ENCODE assay signal across 27 cellular contexts in the genomic region with DNA sequence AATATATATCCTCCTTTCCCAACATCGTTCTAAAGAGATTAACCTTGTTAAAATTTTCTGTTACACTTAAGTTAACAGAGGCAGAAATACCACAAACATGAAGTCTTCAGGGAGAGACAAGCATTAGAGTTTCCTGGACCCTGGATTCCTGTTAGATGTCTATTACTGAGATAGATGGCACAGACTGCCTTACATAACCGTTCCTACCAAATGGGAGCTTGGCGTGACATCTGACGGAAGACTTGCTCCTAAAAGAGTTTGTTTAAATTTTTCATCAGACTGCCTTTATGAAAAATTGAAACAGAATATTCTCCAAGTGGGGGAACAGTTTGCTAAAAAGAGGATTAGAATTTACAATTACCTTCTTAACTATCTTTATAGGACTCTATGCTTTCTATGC. TPM values are rescaled to one million over a fixed set of nuclear protein-coding genes. Genes with fewer than 3 reads are reported as not detected.
DNase-seq lines count a peak whose midpoint lies in the region; ATAC-seq, FAIRE-seq and TF ChIP-seq lines count a peak whose summit lies in the region.
"Had no signal": no experiment of that assay in that cellular context is flagged by ENCODE, and none has a peak within 500 bp of the region (broad histone marks: within the 10 kb centered on the region; RNA-seq: fewer than 3 reads in every experiment).

No MANE protein-coding gene starts in this region.

- peak; percentile 75 for DNase-seq in Ammon's horn (ENCODE audit: low spot score)
- DNase-seq in astrocyte (ENCODE audit: low read depth): no peak
- DNase-seq in retina: peak; percentile 32
- no peak for DNase-seq in middle frontal gyrus (ENCODE audit: extremely low spot score, low spot score)
- DNase-seq in posterior vena cava (ENCODE audit: low spot score): no peak
- DNase-seq in DMS53 (lab: John Stamatoyannopoulos, UW): no peak
- DNase-seq: ACHN; activated CD4-positive, alpha-beta T cell treated with anti-CD3 and anti-CD28 coated beads, Interleukin-2, amount 10 ng/mL, durations not matched to agents 24 days and 14 days; effector memory CD8-positive, alpha-beta T cell; H9; IMR-90; mucosa of descending colon; NCI-H1105; NCI-H526 had no signal

- peaks cover 6% of the 10 kb centered on the region for H3K4me1 Mint-ChIP-seq in astrocyte (ENCODE audit: low read depth, unreplicated experiment)
- H3K4me1 Mint-ChIP-seq: activated CD4-positive, alpha-beta T cell treated with anti-CD3 and anti-CD28 coated beads, Interleukin-2, amount 10 ng/mL, durations not matched to agents 24 days and 14 days had no signal

- H2AFZ ChIP-seq in astrocyte (ENCODE audit: low read depth, low read length): peak overlapping the region; percentile 31

- H3K27me3 ChIP-seq in astrocyte (ENCODE audit: insufficient read depth, low read length): no peaks in the 10 kb centered on the region
- H3K27me3 ChIP-seq: neutrophil, right atrium auricular region had no signal

- no peaks in the 10 kb centered on the region for H4K20me1 ChIP-seq in astrocyte (ENCODE audit: insufficient read depth, low read length)

- no peak for TF ChIP-seq CTCF in astrocyte (IDR thresholded peaks at IDR 0.05; ENCODE audit: insufficient read depth, low read depth, low read length)

- H3K36me3 ChIP-seq in astrocyte (ENCODE audit: insufficient read depth, low read length): no peaks in the 10 kb centered on the region
- H3K36me3 ChIP-seq: neutrophil, right atrium auricular region had no signal

- H3K27ac ChIP-seq in astrocyte (ENCODE audit: low read depth, low read length): no peak overlapping the region
- H3K27ac ChIP-seq: C4-2B, neutrophil, right atrium auricular region, RWPE1, SK-N-MC had no signal

- ATAC-seq in GM18868 (IDR thresholded peaks at IDR 0.05; ENCODE audit: unreplicated experiment): no peak
- ATAC-seq: activated T-helper 17 cell treated with anti-CD3 and anti-CD28 coated beads, Interleukin-2, amount 50 U/mL, for 72 hours; effector memory CD8-positive, alpha-beta T cell; left lobe of liver; mucosa of descending colon had no signal

- peaks cover 13% of the 10 kb centered on the region for H3K4me1 ChIP-seq in astrocyte (ENCODE audit: insufficient read depth, low read length)
- H3K4me1 ChIP-seq: right atrium auricular region had no signal

- H3K4me2 ChIP-seq in astrocyte (ENCODE audit: low read length): peak overlapping the region; percentile 30

- H3K79me2 ChIP-seq in astrocyte (ENCODE audit: insufficient read depth, low read length): no peaks in the 10 kb centered on the region

- H3K36me3 Mint-ChIP-seq in astrocyte (ENCODE audit: low read depth, unreplicated experiment): no peaks in the 10 kb centered on the region
- H3K36me3 Mint-ChIP-seq: activated naive CD8-positive, alpha-beta T cell had no signal

- H3K27ac Mint-ChIP-seq in astrocyte (ENCODE audit: unreplicated experiment): no peak overlapping the region
- H3K27ac Mint-ChIP-seq: activated CD4-positive, alpha-beta T cell treated with anti-CD3 and anti-CD28 coated beads, Interleukin-2, amount 10 ng/mL, durations not matched to agents 24 days and 14 days; activated naive CD8-positive, alpha-beta T cell; activated T-helper 17 cell treated with anti-CD3 and anti-CD28 coated beads, Interleukin-2, amount 50 U/mL, for 72 hours; effector memory CD8-positive, alpha-beta T cell; stimulated activated naive CD8-positive, alpha-beta T cell treated with anti-CD3 and anti-CD28 coated beads, Interleukin-15, Interleukin-2, amounts not matched to agents 100 ng/mL and 50 ng/mL, for 24 hours had no signal

- no peaks in the 10 kb centered on the region for H3K9me3 ChIP-seq in astrocyte (ENCODE audit: insufficient read depth, low read depth, low read length)
- H3K9me3 ChIP-seq: mucosa of descending colon, neutrophil, right atrium auricular region had no signal

- H3K9me3 Mint-ChIP-seq in astrocyte (ENCODE audit: unreplicated experiment): no peaks in the 10 kb centered on the region
- H3K9me3 Mint-ChIP-seq: activated CD4-positive, alpha-beta T cell treated with anti-CD3 and anti-CD28 coated beads, Interleukin-2, amount 10 ng/mL, durations not matched to agents 24 days and 14 days; activated T-helper 17 cell treated with anti-CD3 and anti-CD28 coated beads, Interleukin-2, amount 50 U/mL, for 72 hours; effector memory CD8-positive, alpha-beta T cell; H9; stimulated activated naive CD8-positive, alpha-beta T cell treated with anti-CD3 and anti-CD28 coated beads, Interleukin-15, Interleukin-2, amounts not matched to agents 100 ng/mL and 50 ng/mL, for 24 hours had no signal

- FAIRE-seq in astrocyte (lab: Jason Lieb, UNC) (no peak), islet of Langerhans (lab: Jason Lieb, UNC) (peak; percentile 75)
- FAIRE-seq: colon, GM18507 had no signal

- no peak overlapping the region for H3K4me3 ChIP-seq in astrocyte (ENCODE audit: insufficient read depth, low read depth, low read length)
- H3K4me3 ChIP-seq: mucosa of descending colon, right atrium auricular region, SK-N-MC had no signal

- no peak overlapping the region for H3K9ac ChIP-seq in astrocyte (ENCODE audit: low read length)

- no peak overlapping the region for H3K4me3 Mint-ChIP-seq in astrocyte (ENCODE audit: unreplicated experiment)
- H3K4me3 Mint-ChIP-seq: activated CD4-positive, alpha-beta T cell treated with anti-CD3 and anti-CD28 coated beads, Interleukin-2, amount 10 ng/mL, durations not matched to agents 24 days and 14 days; activated naive CD8-positive, alpha-beta T cell; activated T-helper 17 cell treated with anti-CD3 and anti-CD28 coated beads, Interleukin-2, amount 50 U/mL, for 72 hours; effector memory CD8-positive, alpha-beta T cell; H9; stimulated activated naive CD8-positive, alpha-beta T cell treated with anti-CD3 and anti-CD28 coated beads, Interleukin-15, Interleukin-2, amounts not matched to agents 100 ng/mL and 50 ng/mL, for 24 hours had no signal

- intact Hi-C loops in posterior vena cava (cut with DNase I): no loop called here

- H3K27me3 Mint-ChIP-seq in astrocyte (ENCODE audit: low read depth, unreplicated experiment): no peaks in the 10 kb centered on the region
- H3K27me3 Mint-ChIP-seq: activated CD4-positive, alpha-beta T cell treated with anti-CD3 and anti-CD28 coated beads, Interleukin-2, amount 10 ng/mL, durations not matched to agents 24 days and 14 days; activated T-helper 17 cell treated with anti-CD3 and anti-CD28 coated beads, Interleukin-2, amount 50 U/mL, for 72 hours; effector memory CD8-positive, alpha-beta T cell; stimulated activated naive CD8-positive, alpha-beta T cell treated with anti-CD3 and anti-CD28 coated beads, Interleukin-15, Interleukin-2, amounts not matched to agents 100 ng/mL and 50 ng/mL, for 24 hours had no signal

RNA-seq across cellular contexts. Expression of a gene that starts 22.7 kb away (rescaled TPM):
- 15.5 and 21.1 TPM in 2 replicates for total RNA-seq in astrocyte
- total RNA-seq in posterior vena cava: 1 to 10 TPM; 5.7 to 6.1 TPM

Comparison
In these comparisons a context has a peak if more than half of its experiments do, and no peak if none do; other contexts are left out.
1. DNase-seq: peak in Ammon's horn (single experiment) and retina (single experiment); none in astrocyte (single experiment), middle frontal gyrus (single experiment), posterior vena cava (single experiment) and DMS53 (single experiment).